In genomic region chr16:17305694-17306093, GRCh38 we compare ENCODE assay signal across 10 cellular contexts.
DNase-seq lines count a peak whose midpoint lies in the region; ATAC-seq and TF ChIP-seq lines count a peak whose summit lies in the region.
"Had no signal": no experiment of that assay in that cellular context is flagged by ENCODE, and none has a peak within 500 bp of the region (broad histone marks: within the 10 kb centered on the region; RNA-seq: fewer than 3 reads in every experiment).

No MANE protein-coding gene starts in this region.

- H3K36me3 ChIP-seq in gastroesophageal sphincter = no peaks in the 10 kb centered on the region
- no peaks in the 10 kb centered on the region for H3K36me3 ChIP-seq in ascending aorta
- H3K36me3 ChIP-seq: heart left ventricle had no signal

- TF ChIP-seq EP300 in gastroesophageal sphincter (IDR thresholded peaks at IDR 0.05) = no peak

- H3K27me3 ChIP-seq in gastroesophageal sphincter = no peaks in the 10 kb centered on the region
- no peaks in the 10 kb centered on the region for H3K27me3 ChIP-seq in ascending aorta
- H3K27me3 ChIP-seq: heart left ventricle had no signal

- peak overlapping the region in 3 of 4 donors; percentile 54 to 96 (median 79) for H3K27ac ChIP-seq in gastroesophageal sphincter
- no peak overlapping the region for H3K27ac ChIP-seq in ascending aorta

- no peak for TF ChIP-seq POLR2A in gastroesophageal sphincter (IDR thresholded peaks at IDR 0.05)

- H3K9me3 ChIP-seq in gastroesophageal sphincter (no peaks in the 10 kb centered on the region), ascending aorta (no peaks in the 10 kb centered on the region)
- H3K9me3 ChIP-seq: heart left ventricle had no signal

- no peak for ATAC-seq in gastroesophageal sphincter

- H3K4me3 ChIP-seq in gastroesophageal sphincter = no peak overlapping the region
- H3K4me3 ChIP-seq in ascending aorta = no peak overlapping the region
- H3K4me3 ChIP-seq: heart left ventricle had no signal

- DNase-seq in GM19240 (ENCODE audit: insufficient read length, low spot score) (peak; percentile 23), hippocampal formation (lab: John Stamatoyannopoulos, UW) (no peak), ascending aorta (ENCODE audit: low spot score in 2 of 2) (no peak), cardiac septum (ENCODE audit: low spot score) (no peak), NCI-H2171 (lab: John Stamatoyannopoulos, UW) (no peak)
- DNase-seq in activated CD4-positive, CD25-positive, alpha-beta regulatory T cell treated with anti-CD3 and anti-CD28 coated beads, Interleukin-2, amount 50 U/mL, for 72 hours = peak; percentile 55
- peak; percentile 17 to 36 for DNase-seq in stimulated activated CD8-positive, alpha-beta memory T cell treated with anti-CD3 and anti-CD28 coated beads, Interleukin-2, amount 100 ng/mL, for 48 hours (ENCODE audit: low read depth in 2 of 2)
- DNase-seq: heart left ventricle, T1000 had no signal

- intact Hi-C loops in ascending aorta (cut with DNase I) (no loop called here), cardiac septum (cut with DNase I) (no loop called here)

- no peak for TF ChIP-seq CTCF in gastroesophageal sphincter (IDR thresholded peaks at IDR 0.05)
- TF ChIP-seq CTCF in ascending aorta (IDR thresholded peaks at IDR 0.05) = no peak

- WGBS in gastroesophageal sphincter (ENCODE audit: low coverage in 1 of 2), 2 donors = 82 to 96% methylated on average over 4 to 6 of the region's 6 CpGs

- H3K4me1 ChIP-seq in gastroesophageal sphincter (peaks cover 2 to 74% (median 13%) of the 10 kb centered on the region in 3 donors), ascending aorta (peaks cover 4% of the 10 kb centered on the region in 2 donors)

Comparison
In these comparisons a context has a peak if more than half of its experiments do, and no peak if none do; other contexts are left out.
1. DNase-seq: peak in GM19240 (single experiment), activated CD4-positive, CD25-positive, alpha-beta regulatory T cell treated with anti-CD3 and anti-CD28 coated beads, Interleukin-2, amount 50 U/mL, for 72 hours (single experiment) and stimulated activated CD8-positive, alpha-beta memory T cell treated with anti-CD3 and anti-CD28 coated beads, Interleukin-2, amount 100 ng/mL, for 48 hours (2 of 2); none in hippocampal formation (0 of 2), ascending aorta (0 of 2), cardiac septum (single experiment) and NCI-H2171 (single experiment).
2. H3K27ac ChIP-seq: peak in gastroesophageal sphincter (3 of 4); none in ascending aorta (0 of 2).